18 cellular contexts compared by ENCODE assay signal in genomic region chr9:91084896-91085295, GRCh38.
A peak's percentile ranks its signal among the peaks of the same experiment; 100 is the strongest.
DNase-seq lines count a peak whose midpoint lies in the region; ATAC-seq, FAIRE-seq and TF ChIP-seq lines count a peak whose summit lies in the region.
"Had no signal": no experiment of that assay in that cellular context is flagged by ENCODE, and none has a peak within 500 bp of the region (broad histone marks: within the 10 kb centered on the region; RNA-seq: fewer than 3 reads in every experiment).

No MANE protein-coding gene starts in this region.

- H3K14ac ChIP-seq in H1 (ENCODE audit: insufficient read length), result no peak overlapping the region

- no peaks in the 10 kb centered on the region for H3K36me3 Mint-ChIP-seq in activated CD4-positive, alpha-beta memory T cell treated with anti-CD3 and anti-CD28 coated beads for 36 hours
- H3K36me3 Mint-ChIP-seq in activated CD4-positive, alpha-beta memory T cell treated with anti-CD3 and anti-CD28 coated beads, Interleukin-2, amount 10 ng/mL, durations not matched to agents 7 days and 5 days (ENCODE audit: low read depth), result peaks cover 83% of the 10 kb centered on the region
- peaks cover 0 to 6% of the 10 kb centered on the region in 2 donors for H3K36me3 Mint-ChIP-seq in CD14-positive monocyte
- H3K36me3 Mint-ChIP-seq: IgD-negative memory B cell had no signal

- H3K4me1 ChIP-seq in KMS-11 (ENCODE audit: low read depth, poor library complexity, severe bottlenecking), result peaks cover 38% of the 10 kb centered on the region
- H3K4me1 ChIP-seq in H1 (replicated peaks in 1 of 4; ENCODE audit: control insufficient read depth in 3 of 4, insufficient read depth in 4 of 4, low read length in 3 of 4), result peaks cover 0 to 2% (median 0%) of the 10 kb centered on the region in 4 experiments; a peak in 1 of 7 replicates

- 0 out of 2 replicates have a peak overlapping the region, but pooled peaks have one; percentile 16 for H2BK20ac ChIP-seq in H1 (ENCODE audit: low read length)

- H3K9me3 Mint-ChIP-seq in activated CD4-positive, alpha-beta memory T cell treated with anti-CD3 and anti-CD28 coated beads for 36 hours, result no peaks in the 10 kb centered on the region
- peaks cover 8% of the 10 kb centered on the region for H3K9me3 Mint-ChIP-seq in activated CD4-positive, alpha-beta memory T cell treated with anti-CD3 and anti-CD28 coated beads, Interleukin-2, amount 10 ng/mL, durations not matched to agents 7 days and 5 days
- peaks cover 0 to 4% (median 0%) of the 10 kb centered on the region in 7 donors for H3K9me3 Mint-ChIP-seq in CD14-positive monocyte
- H3K9me3 Mint-ChIP-seq: CD4-positive, alpha-beta T cell; IgD-negative memory B cell had no signal

- ATAC-seq in HG02840 (IDR thresholded peaks at IDR 0.05; ENCODE audit: low FRiP score, unreplicated experiment), result no peak
- ATAC-seq in esophagus mucosa, result no peak
- ATAC-seq: GM12878, HCT116 had no signal

- H3K27me3 ChIP-seq in KMS-11 (ENCODE audit: insufficient read depth, low read depth) (no peaks in the 10 kb centered on the region), H1 (replicated peaks in 1 of 4; ENCODE audit: control insufficient read depth in 3 of 4, extremely low read depth in 1 of 4, insufficient read depth in 3 of 4, low read length in 3 of 4) (no peaks in the 10 kb centered on the region)
- H3K27me3 ChIP-seq: BLaER1 had no signal

- H4K20me1 ChIP-seq in KMS-11 (ENCODE audit: insufficient read depth) (no peaks in the 10 kb centered on the region), H1 (replicated peaks in 1 of 2; ENCODE audit: control insufficient read depth in 1 of 2, insufficient read depth in 2 of 2, low read length in 2 of 2) (no peaks in the 10 kb centered on the region)
- H4K20me1 ChIP-seq: BLaER1 had no signal

- no peak overlapping the region for H4K91ac ChIP-seq in H1 (replicated peaks; ENCODE audit: insufficient read length, low read length)

- peak overlapping the region; percentile 20; the same call in 1 of the 2 replicates for H3K4me2 ChIP-seq in KMS-11
- H3K4me2 ChIP-seq in H1 (ENCODE audit: insufficient read depth in 1 of 2, low read depth in 2 of 2, low read length in 2 of 2), result no peak overlapping the region
- H3K4me2 ChIP-seq: BLaER1 had no signal

- no peak for TF ChIP-seq RAD21 in H1 (IDR thresholded peaks at IDR 0.05 in 1 of 2, conservative IDR thresholded peaks at IDR 0.05 in 1 of 2; ENCODE audit: low read depth in 2 of 2, low read length in 2 of 2)

- H2AK5ac ChIP-seq in H1 (ENCODE audit: low read depth, low read length), result no peak overlapping the region

- H3K23me2 ChIP-seq in H1 (ENCODE audit: low read depth, low read length), result no peaks in the 10 kb centered on the region

- POLR2A ChIA-PET in activated CD4-positive, alpha-beta memory T cell treated with anti-CD3 and anti-CD28 coated beads for 36 hours (lab: Charles Lee), result interaction anchor here (0.6 kb wide), 1 partner anchor 10 kb away, joined by 7 read pairs; no protein-coding TSS in a partner anchor
- POLR2A ChIA-PET in activated CD4-positive, alpha-beta memory T cell treated with anti-CD3 and anti-CD28 coated beads, Interleukin-2, amount 10 ng/mL, durations not matched to agents 7 days and 5 days (lab: Charles Lee), result interaction anchor here (0.8 to 1.2 kb wide), 2 partner anchors 7 to 340 kb away, joined by 3 read pairs; no protein-coding TSS in a partner anchor
- POLR2A ChIA-PET in H1 (lab: Charles Lee; ENCODE audit: partially characterized antibody), result no interaction called here

- no peak overlapping the region for H2BK15ac ChIP-seq in H1 (ENCODE audit: low read length)

- no peak overlapping the region for H4K5ac ChIP-seq in H1 (ENCODE audit: insufficient read length, low read depth, low read length)

- peaks cover 32% of the 10 kb centered on the region for H3K4me1 Mint-ChIP-seq in activated CD4-positive, alpha-beta memory T cell treated with anti-CD3 and anti-CD28 coated beads for 36 hours (ENCODE audit: low read depth)
- H3K4me1 Mint-ChIP-seq in activated CD4-positive, alpha-beta memory T cell treated with anti-CD3 and anti-CD28 coated beads, Interleukin-2, amount 10 ng/mL, durations not matched to agents 7 days and 5 days, result peaks cover 35% of the 10 kb centered on the region
- peaks cover 38% of the 10 kb centered on the region for H3K4me1 Mint-ChIP-seq in CD14-positive monocyte

- H3K4ac ChIP-seq in H1 (replicated peaks; ENCODE audit: insufficient read length, low read depth, low read length), result no peak overlapping the region

- no peak for FAIRE-seq in H1 (lab: Jason Lieb, UNC)
- FAIRE-seq: GM12878, GM19239, H54 had no signal

- no peak overlapping the region for H3K18ac ChIP-seq in H1 (ENCODE audit: extremely low read depth, low read length)

- TF ChIP-seq CTCF in CD14-positive monocyte (IDR thresholded peaks at IDR 0.05) (no peak), KMS-11 (conservative IDR thresholded peaks at IDR 0.05; ENCODE audit: low read depth, low read length) (no peak), H1 (IDR thresholded peaks at IDR 0.05; ENCODE audit: control extremely low read depth in 1 of 3, insufficient read depth in 1 of 3, low read depth in 1 of 3, low read length in 3 of 3) (no peak)

- H3K27ac ChIP-seq in KMS-11, result no peak overlapping the region
- H3K27ac ChIP-seq in H1 (ENCODE audit: low read depth, low read length), result no peak overlapping the region
- H3K27ac ChIP-seq: BLaER1 had no signal

- peak; percentile 3 for DNase-seq in activated CD4-positive, alpha-beta memory T cell treated with anti-CD3 and anti-CD28 coated beads for 36 hours
- no peak for DNase-seq in activated CD4-positive, alpha-beta memory T cell treated with anti-CD3 and anti-CD28 coated beads, Interleukin-2, amount 10 ng/mL, durations not matched to agents 7 days and 5 days
- no peak for DNase-seq in CD14-positive monocyte (ENCODE audit: low spot score)
- no peak for DNase-seq in H1 (ENCODE audit: low read depth in 1 of 2, low spot score in 2 of 2)
- no peak for DNase-seq in NCI-H1092 treated with DMSO at 0.1 percent for 48 hours (lab: John Stamatoyannopoulos, UW)
- DNase-seq: 8988T; Calu3; CD4-positive, alpha-beta T cell; DMS 273 treated with DMSO at 0.1 percent for 48 hours had no signal

- TF ChIP-seq POLR2A in H1 (IDR thresholded peaks at IDR 0.05; ENCODE audit: control extremely low read depth in 1 of 2, low read depth in 2 of 2, low read length in 2 of 2), result no peak

- no peak overlapping the region; the same call in 1 of the 2 replicates for H4K8ac ChIP-seq in H1 (ENCODE audit: extremely low read depth, insufficient read depth, low read length)

- no peak overlapping the region for H2BK120ac ChIP-seq in H1 (replicated peaks; ENCODE audit: low read depth, low read length)

- no peak overlapping the region for H3K27ac Mint-ChIP-seq in activated CD4-positive, alpha-beta memory T cell treated with anti-CD3 and anti-CD28 coated beads for 36 hours
- no peak overlapping the region for H3K27ac Mint-ChIP-seq in activated CD4-positive, alpha-beta memory T cell treated with anti-CD3 and anti-CD28 coated beads, Interleukin-2, amount 10 ng/mL, durations not matched to agents 7 days and 5 days
- H3K27ac Mint-ChIP-seq in CD14-positive monocyte, result peak overlapping the region; percentile 87 to 96 (median 92)
- H3K27ac Mint-ChIP-seq: CD4-positive, alpha-beta T cell; IgD-negative memory B cell had no signal

- intact Hi-C loops in activated CD4-positive, alpha-beta memory T cell treated with anti-CD3 and anti-CD28 coated beads for 36 hours (cut with micrococcal nuclease), result loop anchor here (5.0 kb wide), 1 partner anchor 342 kb away; no protein-coding TSS in a partner anchor
- intact Hi-C loops in CD14-positive monocyte (cut with micrococcal nuclease), result loop anchor here (1.0 to 10.0 kb wide), 4 partner anchors 77 to 342 kb away; no protein-coding TSS in a partner anchor

- H3K79me2 ChIP-seq in KMS-11 (ENCODE audit: insufficient read depth, low read depth) (no peaks in the 10 kb centered on the region), H1 (ENCODE audit: control insufficient read depth in 1 of 2, insufficient read depth in 2 of 2, low read length in 2 of 2) (no peaks in the 10 kb centered on the region)

- no peaks in the 10 kb centered on the region for H3K79me1 ChIP-seq in H1 (ENCODE audit: low read depth, low read length)

- CTCF ChIA-PET in activated CD4-positive, alpha-beta memory T cell treated with anti-CD3 and anti-CD28 coated beads for 36 hours (lab: Charles Lee), result interaction anchor here (1.6 kb wide), 1 partner anchor 10 kb away, joined by 4 read pairs; no protein-coding TSS in a partner anchor
- CTCF ChIA-PET in activated CD4-positive, alpha-beta memory T cell treated with anti-CD3 and anti-CD28 coated beads, Interleukin-2, amount 10 ng/mL, durations not matched to agents 7 days and 5 days (lab: Charles Lee), result no interaction called here
- CTCF ChIA-PET in H1 (lab: Charles Lee; ENCODE audit: partially characterized antibody), result no interaction called here

- H3K4me3 Mint-ChIP-seq in activated CD4-positive, alpha-beta memory T cell treated with anti-CD3 and anti-CD28 coated beads for 36 hours, result no peak overlapping the region
- H3K4me3 Mint-ChIP-seq in activated CD4-positive, alpha-beta memory T cell treated with anti-CD3 and anti-CD28 coated beads, Interleukin-2, amount 10 ng/mL, durations not matched to agents 7 days and 5 days, result no peak overlapping the region
- peak overlapping the region in 1 of 2 donors; percentile 56 for H3K4me3 Mint-ChIP-seq in CD14-positive monocyte
- H3K4me3 Mint-ChIP-seq: CD4-positive, alpha-beta T cell; IgD-negative memory B cell had no signal

- TF ChIP-seq EP300 in H1 (IDR thresholded peaks at IDR 0.05; ENCODE audit: borderline replicate concordance in 1 of 2, low read depth in 2 of 2, low read length in 2 of 2), result no peak

- H3K9me3 ChIP-seq in H1 (ENCODE audit: insufficient read depth in 2 of 2, low read depth in 1 of 2, low read length in 1 of 2), result no peaks in the 10 kb centered on the region

- H3K4me3 ChIP-seq in KMS-11 (IDR thresholded peaks at IDR 0.05; ENCODE audit: insufficient read depth, low read depth, low read length), result no peak overlapping the region
- no peak overlapping the region for H3K4me3 ChIP-seq in H1 (ENCODE audit: extremely low read depth in 1 of 4, insufficient read depth in 2 of 4, low read depth in 3 of 4, low read length in 4 of 4)
- H3K4me3 ChIP-seq: BLaER1, GM12878 had no signal

- peaks cover 2% of the 10 kb centered on the region for H3K27me3 Mint-ChIP-seq in activated CD4-positive, alpha-beta memory T cell treated with anti-CD3 and anti-CD28 coated beads for 36 hours
- H3K27me3 Mint-ChIP-seq in activated CD4-positive, alpha-beta memory T cell treated with anti-CD3 and anti-CD28 coated beads, Interleukin-2, amount 10 ng/mL, durations not matched to agents 7 days and 5 days, result peaks cover 1% of the 10 kb centered on the region
- H3K27me3 Mint-ChIP-seq in CD14-positive monocyte (ENCODE audit: low read depth in 3 of 3), result peaks cover 0 to 2% (median 2%) of the 10 kb centered on the region in 3 donors
- H3K27me3 Mint-ChIP-seq: CD4-positive, alpha-beta T cell; IgD-negative memory B cell had no signal

- H3K36me3 ChIP-seq in KMS-11 (ENCODE audit: insufficient read depth), result no peaks in the 10 kb centered on the region
- no peaks in the 10 kb centered on the region for H3K36me3 ChIP-seq in H1 (ENCODE audit: control insufficient read depth in 2 of 4, insufficient read depth in 4 of 4, low read length in 3 of 4)
- H3K36me3 ChIP-seq: BLaER1 had no signal

- H2BK12ac ChIP-seq in H1 (ENCODE audit: low read depth, low read length), result no peak overlapping the region

- no peak overlapping the region for H2BK5ac ChIP-seq in H1 (ENCODE audit: low read depth, low read length)

- no peak overlapping the region for H3K56ac ChIP-seq in H1 (replicated peaks; ENCODE audit: insufficient read length, low read depth, low read length)

- no peak overlapping the region for H2AFZ ChIP-seq in KMS-11 (ENCODE audit: low read depth)
- no peak overlapping the region for H2AFZ ChIP-seq in H1 (ENCODE audit: low read length)

- no peak overlapping the region for H3K23ac ChIP-seq in H1 (ENCODE audit: insufficient read length)

- H3K9ac ChIP-seq in KMS-11, result no peak overlapping the region
- no peak overlapping the region for H3K9ac ChIP-seq in H1 (replicated peaks in 1 of 4; ENCODE audit: extremely low read depth in 1 of 4, low read depth in 3 of 4, low read length in 3 of 4)
- H3K9ac ChIP-seq: BLaER1 had no signal

Comparison
In these comparisons a context has a peak if more than half of its experiments do, and no peak if none do; other contexts are left out.
1. H3K27ac Mint-ChIP-seq: peak in CD14-positive monocyte (7 of 7); none in activated CD4-positive, alpha-beta memory T cell treated with anti-CD3 and anti-CD28 coated beads for 36 hours (single experiment) and activated CD4-positive, alpha-beta memory T cell treated with anti-CD3 and anti-CD28 coated beads, Interleukin-2, amount 10 ng/mL, durations not matched to agents 7 days and 5 days (single experiment).